ENCODE assay signal across 40 cellular contexts in genomic region chr12:65164244-65164643, GRCh38. TPM values are rescaled to one million over a fixed set of nuclear protein-coding genes. Genes with fewer than 3 reads are reported as not detected.
"Had no signal": no experiment of that assay in that cellular context is flagged by ENCODE, and none has a peak within 500 bp of the region (broad histone marks: within the 10 kb centered on the region; RNA-seq: fewer than 3 reads in every experiment).

No MANE protein-coding gene starts in this region.

- H3K4me3 Mint-ChIP-seq: activated naive CD4-positive, alpha-beta T cell treated with anti-CD3 and anti-CD28 coated beads for 36 hours; activated naive CD4-positive, alpha-beta T cell treated with anti-CD3 and anti-CD28 coated beads, Interleukin-2, amount 10 ng/mL, durations not matched to agents 7 days and 5 days; activated naive CD4-positive, alpha-beta T cell treated with anti-CD3 and anti-CD28 coated beads, Interleukin-2, amount 50 U/mL, for 24 hours; activated naive CD8-positive, alpha-beta T cell; activated naive CD8-positive, alpha-beta T cell treated with anti-CD3 and anti-CD28 coated beads for 36 hours; activated naive CD8-positive, alpha-beta T cell treated with anti-CD3 and anti-CD28 coated beads, Interleukin-2, amount 10 ng/mL, durations not matched to agents 7 days and 5 days; activated naive CD8-positive, alpha-beta T cell treated with anti-CD3 and anti-CD28 coated beads, Interleukin-2, amount 50 U/mL, for 24 hours; activated T-helper 1 cell treated with anti-CD3 and anti-CD28 coated beads, Interleukin-12 subunit alpha, Interleukin-12 subunit beta, Interleukin-2, Interleukin-4 antibody, amounts not matched to agents 30 ng/mL and 10 ng/mL and 1 ng/mL, durations not matched to agents 14 hours and 24 hours and 36 hours; activated T-helper 17 cell treated with anti-CD3 and anti-CD28 coated beads, Interleukin-2, amount 50 U/mL, for 72 hours; brain; central memory CD8-positive, alpha-beta T cell had no signal

- H3K4me1 ChIP-seq: ascending aorta, body of pancreas, breast epithelium, colonic mucosa had no signal

- H3K27ac Mint-ChIP-seq: activated naive CD4-positive, alpha-beta T cell treated with anti-CD3 and anti-CD28 coated beads for 36 hours; activated naive CD4-positive, alpha-beta T cell treated with anti-CD3 and anti-CD28 coated beads, Interleukin-2, amount 10 ng/mL, durations not matched to agents 7 days and 5 days; activated naive CD4-positive, alpha-beta T cell treated with anti-CD3 and anti-CD28 coated beads, Interleukin-2, amount 50 U/mL, for 24 hours; activated naive CD4-positive, alpha-beta T cell treated with anti-CD3 and anti-CD28 coated beads, Interleukin-2, amount 50 U/mL, for 72 hours; activated naive CD8-positive, alpha-beta T cell; activated naive CD8-positive, alpha-beta T cell treated with anti-CD3 and anti-CD28 coated beads for 36 hours; activated naive CD8-positive, alpha-beta T cell treated with anti-CD3 and anti-CD28 coated beads, Interleukin-2, amount 10 ng/mL, durations not matched to agents 7 days and 5 days; activated naive CD8-positive, alpha-beta T cell treated with anti-CD3 and anti-CD28 coated beads, Interleukin-2, amount 50 U/mL, for 24 hours; activated T-helper 1 cell treated with anti-CD3 and anti-CD28 coated beads, Interleukin-12 subunit alpha, Interleukin-12 subunit beta, Interleukin-2, Interleukin-4 antibody, amounts not matched to agents 30 ng/mL and 10 ng/mL and 1 ng/mL, durations not matched to agents 14 hours and 24 hours and 36 hours; activated T-helper 17 cell treated with anti-CD3 and anti-CD28 coated beads, Interleukin-2, amount 50 U/mL, for 72 hours; activated T-helper 2 cell treated with anti-CD3 and anti-CD28 coated beads, Interferon-gamma antibody, Interleukin-2, Interleukin-4, amounts not matched to agents 10 μg/mL and 5 μg/mL and 100 μg/mL, durations not matched to agents 14 hours and 24 hours and 36 hours; brain had no signal

- H3K27me3 ChIP-seq: ascending aorta, body of pancreas, colonic mucosa had no signal

- H3K36me3 Mint-ChIP-seq: activated naive CD4-positive, alpha-beta T cell treated with anti-CD3 and anti-CD28 coated beads, Interleukin-2, amount 10 ng/mL, durations not matched to agents 7 days and 5 days; activated naive CD4-positive, alpha-beta T cell treated with anti-CD3 and anti-CD28 coated beads, Interleukin-2, amount 50 U/mL, for 24 hours; activated naive CD8-positive, alpha-beta T cell; activated naive CD8-positive, alpha-beta T cell treated with anti-CD3 and anti-CD28 coated beads for 36 hours; activated naive CD8-positive, alpha-beta T cell treated with anti-CD3 and anti-CD28 coated beads, Interleukin-2, amount 10 ng/mL, durations not matched to agents 7 days and 5 days; brain had no signal

- H3K4me1 Mint-ChIP-seq: activated naive CD4-positive, alpha-beta T cell treated with anti-CD3 and anti-CD28 coated beads, Interleukin-2, amount 50 U/mL, for 24 hours; activated T-helper 17 cell treated with anti-CD3 and anti-CD28 coated beads, Interleukin-2, amount 50 U/mL, for 72 hours had no signal

- DNase-seq: activated effector memory CD4-positive, alpha-beta T cell treated with anti-CD3 and anti-CD28 coated beads, Interleukin-2, amount 50 U/mL, for 16 hours; activated effector memory CD4-positive, alpha-beta T cell treated with Interleukin-2 at 50 U/mL for 16 hours; activated gamma-delta T cell; activated gamma-delta T cell treated with Interleukin-2 at 50 U/mL for 16 hours; activated naive CD4-positive, alpha-beta T cell; activated naive CD4-positive, alpha-beta T cell treated with anti-CD3 and anti-CD28 coated beads for 36 hours; activated naive CD4-positive, alpha-beta T cell treated with anti-CD3 and anti-CD28 coated beads, Interleukin-2, amount 10 ng/mL, durations not matched to agents 7 days and 5 days; activated naive CD4-positive, alpha-beta T cell treated with anti-CD3 and anti-CD28 coated beads, Interleukin-2, amount 50 U/mL, for 16 hours; activated naive CD4-positive, alpha-beta T cell treated with Interleukin-2 at 50 U/mL for 16 hours; activated naive CD8-positive, alpha-beta T cell treated with anti-CD3 and anti-CD28 coated beads for 36 hours; activated naive CD8-positive, alpha-beta T cell treated with anti-CD3 and anti-CD28 coated beads, Interleukin-2, amount 10 ng/mL, durations not matched to agents 7 days and 5 days; activated naive CD8-positive, alpha-beta T cell treated with anti-CD3 and anti-CD28 coated beads, Interleukin-2, amount 50 U/mL, for 24 hours; activated T-cell treated with anti-CD3 and anti-CD28 coated beads, Interleukin-2, amount 50 U/mL, for 48 hours; activated T-cell treated with anti-CD3 and anti-CD28 coated beads, Interleukin-2, amount 50 U/mL, for 72 hours; adrenal gland; amniotic stem cell; amygdala; anterior cingulate cortex; aorta; body of pancreas; brain microvascular endothelial cell; caudate nucleus; central memory CD4-positive, alpha-beta T cell; cerebellar nuclear complex; colonic mucosa had no signal

- H3K4me3 ChIP-seq: adrenal gland, ascending aorta, body of pancreas, breast epithelium, cardiac muscle cell, colonic mucosa had no signal

- H3K27ac ChIP-seq: adrenal gland, ascending aorta, body of pancreas, brain microvascular endothelial cell, breast epithelium, cardiac muscle cell, colonic mucosa had no signal

- H3K9me3 Mint-ChIP-seq: activated naive CD4-positive, alpha-beta T cell treated with anti-CD3 and anti-CD28 coated beads for 36 hours; activated naive CD4-positive, alpha-beta T cell treated with anti-CD3 and anti-CD28 coated beads, Interleukin-2, amount 10 ng/mL, durations not matched to agents 7 days and 5 days; activated naive CD4-positive, alpha-beta T cell treated with anti-CD3 and anti-CD28 coated beads, Interleukin-2, amount 50 U/mL, for 24 hours; activated naive CD4-positive, alpha-beta T cell treated with anti-CD3 and anti-CD28 coated beads, Interleukin-2, amount 50 U/mL, for 72 hours; activated naive CD8-positive, alpha-beta T cell treated with anti-CD3 and anti-CD28 coated beads for 36 hours; activated naive CD8-positive, alpha-beta T cell treated with anti-CD3 and anti-CD28 coated beads, Interleukin-2, amount 10 ng/mL, durations not matched to agents 7 days and 5 days; activated naive CD8-positive, alpha-beta T cell treated with anti-CD3 and anti-CD28 coated beads, Interleukin-2, amount 50 U/mL, for 24 hours; activated T-cell treated with anti-CD3 and anti-CD28 coated beads, Interleukin-2, amount 50 U/mL, for 72 hours; activated T-helper 1 cell treated with anti-CD3 and anti-CD28 coated beads, Interleukin-12 subunit alpha, Interleukin-12 subunit beta, Interleukin-2, Interleukin-4 antibody, amounts not matched to agents 30 ng/mL and 10 ng/mL and 1 ng/mL, durations not matched to agents 14 hours and 24 hours and 36 hours; activated T-helper 17 cell treated with anti-CD3 and anti-CD28 coated beads, Interleukin-2, amount 50 U/mL, for 72 hours; activated T-helper 2 cell treated with anti-CD3 and anti-CD28 coated beads, Interferon-gamma antibody, Interleukin-2, Interleukin-4, amounts not matched to agents 10 μg/mL and 5 μg/mL and 100 μg/mL, durations not matched to agents 14 hours and 24 hours and 36 hours; brain; central memory CD8-positive, alpha-beta T cell had no signal

- H3K36me3 ChIP-seq: adrenal gland, ascending aorta, brain microvascular endothelial cell, breast epithelium, cardiac muscle cell, colonic mucosa had no signal

- H3K9me3 ChIP-seq: adrenal gland, ascending aorta, body of pancreas, breast epithelium, colonic mucosa had no signal

- FAIRE-seq: astrocyte, bronchial epithelial cell, colon had no signal

- ATAC-seq: body of pancreas had no signal

RNA-seq across cellular contexts. Expression of gene WIF1, which starts 43.1 kb away (rescaled TPM):
- total RNA-seq: activated naive CD4-positive, alpha-beta T cell treated with anti-CD3 and anti-CD28 coated beads, Interleukin-2, amount 50 U/mL, for 72 hours; activated naive CD8-positive, alpha-beta T cell treated with anti-CD3 and anti-CD28 coated beads, Interleukin-2, amount 10 ng/mL, durations not matched to agents 7 days and 5 days; activated T-helper 1 cell treated with anti-CD3 and anti-CD28 coated beads, Interleukin-12 subunit alpha, Interleukin-12 subunit beta, Interleukin-2, Interleukin-4 antibody, amounts not matched to agents 30 ng/mL and 10 ng/mL and 1 ng/mL, durations not matched to agents 14 hours and 24 hours and 36 hours; activated T-helper 17 cell treated with anti-CD3 and anti-CD28 coated beads, Interleukin-2, amount 50 U/mL, for 72 hours; activated T-helper 2 cell treated with anti-CD3 and anti-CD28 coated beads, Interferon-gamma antibody, Interleukin-2, Interleukin-4, amounts not matched to agents 10 μg/mL and 5 μg/mL and 100 μg/mL, durations not matched to agents 14 hours and 24 hours and 36 hours; ascending aorta; astrocyte; bronchial epithelial cell; cardiac muscle cell; chondrocyte had no signal
- polyA plus RNA-seq: aorta, cardiac muscle cell had no signal
